In the genomic region with DNA sequence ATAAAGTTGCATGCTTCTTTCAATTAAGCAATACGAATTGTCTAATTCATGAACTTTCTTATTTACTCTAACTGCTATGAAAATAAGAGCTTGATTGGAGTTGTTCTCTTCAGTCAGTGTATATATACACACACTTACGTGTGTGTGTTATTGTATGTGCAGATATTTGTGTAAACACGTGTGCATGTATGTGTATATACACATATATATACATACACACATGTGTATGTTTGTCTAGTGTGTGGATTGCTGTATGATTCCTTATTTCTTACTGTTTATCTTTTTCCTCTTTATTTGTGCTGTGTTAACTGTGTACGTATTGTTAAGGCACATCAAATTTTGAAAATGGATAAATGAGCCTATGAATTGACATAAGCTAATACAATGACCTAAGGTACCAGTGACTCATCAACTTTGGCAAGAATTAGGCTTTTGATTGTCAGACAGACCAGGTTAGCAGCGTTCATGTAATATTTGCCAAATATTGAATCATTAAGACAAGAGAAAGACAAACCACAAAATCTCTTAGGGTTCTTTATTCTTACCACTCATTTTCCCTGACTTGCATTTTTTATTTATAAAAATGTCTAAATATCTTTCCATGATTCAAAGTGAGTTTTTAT, we compare ENCODE assay signal across 20 cellular contexts.
"Had no signal": no experiment of that assay in that cellular context is flagged by ENCODE, and none has a peak within 500 bp of the region (broad histone marks: within the 10 kb centered on the region; RNA-seq: fewer than 3 reads in every experiment).

No MANE protein-coding gene starts in this region.

- H3K4me3 ChIP-seq: esophagus squamous epithelium, heart left ventricle, left ventricle myocardium inferior, testis, upper lobe of right lung had no signal

- H3K36me3 Mint-ChIP-seq: activated CD4-positive, alpha-beta memory T cell treated with anti-CD3 and anti-CD28 coated beads for 36 hours; activated naive CD8-positive, alpha-beta T cell treated with anti-CD3 and anti-CD28 coated beads, Interleukin-2, amount 10 ng/mL, durations not matched to agents 7 days and 5 days had no signal

- ATAC-seq: heart left ventricle; stimulated activated naive CD8-positive, alpha-beta T cell treated with anti-CD3 and anti-CD28 coated beads, Interleukin-15, amount 100 ng/mL, for 72 hours; upper lobe of right lung had no signal

- H3K4me1 Mint-ChIP-seq: activated naive CD8-positive, alpha-beta T cell treated with anti-CD3 and anti-CD28 coated beads, Interleukin-2, amount 10 ng/mL, durations not matched to agents 7 days and 5 days; central memory CD8-positive, alpha-beta T cell; neural crest cell; stimulated activated naive CD8-positive, alpha-beta T cell treated with anti-CD3 and anti-CD28 coated beads, Interleukin-15, amount 100 ng/mL, for 72 hours had no signal

- DNase-seq: activated CD4-positive, alpha-beta memory T cell treated with anti-CD3 and anti-CD28 coated beads for 36 hours; activated CD4-positive, CD25-positive, alpha-beta regulatory T cell treated with anti-CD3 and anti-CD28 coated beads, Interleukin-2, amount 50 U/mL, for 72 hours; activated naive CD8-positive, alpha-beta T cell treated with anti-CD3 and anti-CD28 coated beads, Interleukin-2, amount 10 ng/mL, durations not matched to agents 7 days and 5 days; activated T-cell treated with anti-CD3 and anti-CD28 coated beads, Interleukin-2, amount 50 U/mL, for 48 hours; aorta; endodermal cell; esophagus squamous epithelium; foreskin melanocyte; heart left ventricle; islet precursor cell; left ventricle myocardium inferior; stimulated activated CD4-positive, alpha-beta T cell treated with anti-CD3 and anti-CD28 coated beads, Interleukin-15, amount 100 ng/mL, for 24 hours; stimulated activated CD4-positive, alpha-beta T cell treated with anti-CD3 and anti-CD28 coated beads, Interleukin-4, amount 100 ng/mL, for 24 hours; stimulated activated naive CD8-positive, alpha-beta T cell treated with anti-CD3 and anti-CD28 coated beads, Interleukin-15, amount 100 ng/mL, for 72 hours; T-helper 2 cell; testis; upper lobe of right lung had no signal

- H3K27me3 Mint-ChIP-seq: activated CD4-positive, alpha-beta memory T cell treated with anti-CD3 and anti-CD28 coated beads for 36 hours; activated naive CD8-positive, alpha-beta T cell treated with anti-CD3 and anti-CD28 coated beads, Interleukin-2, amount 10 ng/mL, durations not matched to agents 7 days and 5 days; central memory CD8-positive, alpha-beta T cell; dendritic cell treated with granulocyte-macrophage colony-stimulating factor and Interleukin-4, amounts not matched to agents 40 ng/mL and 50 ng/mL, for 4 days; stimulated activated naive CD8-positive, alpha-beta T cell treated with anti-CD3 and anti-CD28 coated beads, Interleukin-15, amount 100 ng/mL, for 72 hours had no signal

- H3K27ac Mint-ChIP-seq: activated CD4-positive, alpha-beta memory T cell treated with anti-CD3 and anti-CD28 coated beads for 36 hours; activated naive CD8-positive, alpha-beta T cell treated with anti-CD3 and anti-CD28 coated beads, Interleukin-2, amount 10 ng/mL, durations not matched to agents 7 days and 5 days; dendritic cell treated with granulocyte-macrophage colony-stimulating factor and Interleukin-4, amounts not matched to agents 40 ng/mL and 50 ng/mL, for 4 days; endodermal cell; stimulated activated naive CD8-positive, alpha-beta T cell treated with anti-CD3 and anti-CD28 coated beads, Interleukin-15, amount 100 ng/mL, for 72 hours had no signal

- H3K9me3 ChIP-seq: esophagus squamous epithelium, testis, upper lobe of right lung had no signal

- H3K36me3 ChIP-seq: esophagus squamous epithelium, heart left ventricle, left ventricle myocardium inferior, upper lobe of right lung had no signal

- H3K27me3 ChIP-seq: esophagus squamous epithelium, heart left ventricle, testis, upper lobe of right lung had no signal

- H3K4me1 ChIP-seq: heart left ventricle, left ventricle myocardium inferior, testis, upper lobe of right lung had no signal

- H3K4me3 Mint-ChIP-seq: activated CD4-positive, alpha-beta memory T cell treated with anti-CD3 and anti-CD28 coated beads for 36 hours; activated naive CD8-positive, alpha-beta T cell treated with anti-CD3 and anti-CD28 coated beads, Interleukin-2, amount 10 ng/mL, durations not matched to agents 7 days and 5 days; central memory CD8-positive, alpha-beta T cell; dendritic cell treated with granulocyte-macrophage colony-stimulating factor and Interleukin-4, amounts not matched to agents 40 ng/mL and 50 ng/mL, for 4 days; endodermal cell; neural crest cell; stimulated activated naive CD8-positive, alpha-beta T cell treated with anti-CD3 and anti-CD28 coated beads, Interleukin-15, amount 100 ng/mL, for 72 hours had no signal

- H3K27ac ChIP-seq: esophagus squamous epithelium, heart left ventricle, left ventricle myocardium inferior, testis, upper lobe of right lung had no signal
